ENCODE assay signal across 1 cellular context in genomic region chr1:84505167-84506001, GRCh38.
TF ChIP-seq lines count a peak whose summit lies in the region.

No MANE protein-coding gene starts in this region.

TF ChIP-seq in K562, 482 proteins besides CTCF, POLR2A, EP300 and RAD21 (continued from another document and continues in another):
- TF ChIP-seq AFF1 (IDR thresholded peaks at IDR 0.05; ENCODE audit: low read depth in 1 of 2, partially characterized antibody in 2 of 2) (peak in 1 of 2 experiments; percentile 22), DEAF1 (CRISPR knock-in tag; IDR thresholded peaks at IDR 0.05) (no peak), CBFB (CRISPR knock-in tag; IDR thresholded peaks at IDR 0.05) (no peak), ZMIZ1 (IDR thresholded peaks at IDR 0.05; ENCODE audit: low read depth in 2 of 2, low read length in 2 of 2) (no peak), ZBTB8A (IDR thresholded peaks at IDR 0.05; ENCODE audit: partially characterized antibody) (no peak), TRIM25 (IDR thresholded peaks at IDR 0.05; ENCODE audit: borderline replicate concordance) (no peak), MTA2 (IDR thresholded peaks at IDR 0.05; ENCODE audit: low read depth) (no peak), KAT2B (IDR thresholded peaks at IDR 0.05; ENCODE audit: low read depth, low read length) (no peak), E4F1 (CRISPR knock-in tag; IDR thresholded peaks at IDR 0.05; ENCODE audit: borderline replicate concordance) (no peak), HDAC2 (IDR thresholded peaks at IDR 0.05) (no peak), MCM3 (IDR thresholded peaks at IDR 0.05) (no peak), BCLAF1 (IDR thresholded peaks at IDR 0.05; ENCODE audit: borderline replicate concordance in 1 of 2, control insufficient read depth in 1 of 2, low read depth in 2 of 2, low read length in 1 of 2) (no peak), ZSCAN29 (IDR thresholded peaks at IDR 0.05) (0 out of 2 replicates have a peak, but pooled peaks have one; percentile 34), GMEB1 (CRISPR knock-in tag; IDR thresholded peaks at IDR 0.05) (no peak), DLX4 (CRISPR knock-in tag; IDR thresholded peaks at IDR 0.05) (no peak), KLF13 (tag; IDR thresholded peaks at IDR 0.05; ENCODE audit: borderline replicate concordance, low read depth) (no peak), GTF2A2 (tag; IDR thresholded peaks at IDR 0.05) (no peak), MIER1 (IDR thresholded peaks at IDR 0.05; ENCODE audit: low read depth) (no peak), NR4A1 (CRISPR knock-in tag; IDR thresholded peaks at IDR 0.05) (no peak), NR4A1 (tag; IDR thresholded peaks at IDR 0.05) (no peak), ZNF23 (CRISPR knock-in tag; IDR thresholded peaks at IDR 0.05) (no peak), BRF2 (IDR thresholded peaks at IDR 0.05; ENCODE audit: borderline replicate concordance, insufficient read depth, insufficient read length) (no peak), MTF1 (CRISPR knock-in tag; IDR thresholded peaks at IDR 0.05; ENCODE audit: borderline replicate concordance) (no peak), CGGBP1 (CRISPR knock-in tag; IDR thresholded peaks at IDR 0.05) (no peak), CHD2 (IDR thresholded peaks at IDR 0.05; ENCODE audit: low read depth, low read length) (no peak), BHLHE40 (IDR thresholded peaks at IDR 0.05; ENCODE audit: low read length) (no peak), ZNF75A (CRISPR knock-in tag; IDR thresholded peaks at IDR 0.05) (no peak), ZBTB17 (CRISPR knock-in tag; IDR thresholded peaks at IDR 0.05) (no peak), CCAR2 (IDR thresholded peaks at IDR 0.05; ENCODE audit: low read depth, low read length) (no peak), FOXA1 (IDR thresholded peaks at IDR 0.05; ENCODE audit: borderline replicate concordance) (no peak), MTA1 (IDR thresholded peaks at IDR 0.05; ENCODE audit: borderline replicate concordance) (no peak), BACH1 (tag; IDR thresholded peaks at IDR 0.05) (no peak), OTX1 (CRISPR knock-in tag; IDR thresholded peaks at IDR 0.05) (0 out of 2 replicates have a peak, but pooled peaks have one; percentile 35), ZBTB12 (CRISPR knock-in tag; IDR thresholded peaks at IDR 0.05) (no peak), HLTF (IDR thresholded peaks at IDR 0.05) (no peak), PTBP1 (IDR thresholded peaks at IDR 0.05; ENCODE audit: low read depth, low read length) (no peak), SMARCC2 (IDR thresholded peaks at IDR 0.05; ENCODE audit: low read depth) (no peak), BCL6 (CRISPR knock-in tag; IDR thresholded peaks at IDR 0.05) (no peak), ZNF778 (CRISPR knock-in tag; IDR thresholded peaks at IDR 0.05) (no peak), NEUROD1 (IDR thresholded peaks at IDR 0.05; ENCODE audit: borderline replicate concordance, low read depth, low read length, partially characterized antibody) (no peak)
